ENCODE assay signal across 1 cellular context in genomic region chr7:100100420-100101015, GRCh38.
TF ChIP-seq lines count a peak whose summit lies in the region.

No MANE protein-coding gene starts in this region.

TF ChIP-seq in K562, 482 proteins besides CTCF, POLR2A, EP300 and RAD21 (continued from another document and continues in another):
- TF ChIP-seq CHD7 (IDR thresholded peaks at IDR 0.05; ENCODE audit: low read depth, low read length) (no peak), EZH2 (IDR thresholded peaks at IDR 0.05; ENCODE audit: borderline replicate concordance, low read depth, low read length) (no peak), NRF1 (conservative IDR thresholded peaks at IDR 0.05 in 1 of 2, IDR thresholded peaks at IDR 0.05 in 1 of 2) (peak; percentile 49 to 63; a peak in 3 of 4 replicates), BRCA1 (IDR thresholded peaks at IDR 0.05) (no peak), BRCA1 (CRISPR knock-in tag; IDR thresholded peaks at IDR 0.05) (no peak), PML (IDR thresholded peaks at IDR 0.05; ENCODE audit: low read length) (no peak), NFYB (IDR thresholded peaks at IDR 0.05; ENCODE audit: extremely low read depth, insufficient read length) (peak; percentile 59), KLF1 (tag; IDR thresholded peaks at IDR 0.05) (peak; percentile 91), POLR2AphosphoS5 (IDR thresholded peaks at IDR 0.05; ENCODE audit: control insufficient read depth, insufficient read depth, low read depth, low read length) (peak; percentile 57), FOXJ3 (CRISPR knock-in tag; IDR thresholded peaks at IDR 0.05) (no peak), CGGBP1 (CRISPR knock-in tag; IDR thresholded peaks at IDR 0.05) (no peak), TRIM28 (IDR thresholded peaks at IDR 0.05) (no peak), SIX5 (IDR thresholded peaks at IDR 0.05; ENCODE audit: borderline replicate concordance in 1 of 2, insufficient read depth in 1 of 2, low read depth in 1 of 2, low read length in 2 of 2) (no peak), GABPB1 (CRISPR knock-in tag; IDR thresholded peaks at IDR 0.05) (peak; percentile 96), FOS (IDR thresholded peaks at IDR 0.05; ENCODE audit: extremely low read depth, insufficient read length) (peak; percentile 25), ELF4 (CRISPR knock-in tag; IDR thresholded peaks at IDR 0.05) (peak; percentile 72), SIN3B (IDR thresholded peaks at IDR 0.05; ENCODE audit: low read depth) (peak; percentile 82; the same call in 1 of the 2 replicates), YBX1 (IDR thresholded peaks at IDR 0.05) (no peak), ZNF655 (CRISPR knock-in tag; IDR thresholded peaks at IDR 0.05) (no peak), SRSF3 (IDR thresholded peaks at IDR 0.05; ENCODE audit: insufficient read depth, low read length) (no peak), TCF15 (CRISPR knock-in tag; IDR thresholded peaks at IDR 0.05) (no peak), ASH1L (IDR thresholded peaks at IDR 0.05; ENCODE audit: borderline replicate concordance, low read depth, partially characterized antibody) (peak; percentile 43), SMAD1 (IDR thresholded peaks at IDR 0.05; ENCODE audit: low read depth, low read length, partially characterized antibody) (no peak), TBP (optimal IDR thresholded peaks at IDR 0.05; ENCODE audit: low read depth, low read length) (no peak), ZNF280A (IDR thresholded peaks at IDR 0.05; ENCODE audit: low read depth, partially characterized antibody) (no peak), VEZF1 (CRISPR knock-in tag; IDR thresholded peaks at IDR 0.05) (peak; percentile 84), PURB (CRISPR knock-in tag; IDR thresholded peaks at IDR 0.05; ENCODE audit: low read depth) (no peak), COPS2 (conservative IDR thresholded peaks at IDR 0.05) (no peak), ZNF408 (CRISPR knock-in tag; IDR thresholded peaks at IDR 0.05; ENCODE audit: low read depth) (no peak), ZNF224 (CRISPR knock-in tag; IDR thresholded peaks at IDR 0.05) (no peak), CCAR2 (IDR thresholded peaks at IDR 0.05; ENCODE audit: low read depth, low read length) (no peak), HNRNPUL1 (IDR thresholded peaks at IDR 0.05; ENCODE audit: low read length) (no peak), GATA2 (CRISPR knock-in tag; IDR thresholded peaks at IDR 0.05) (no peak), RBM25 (IDR thresholded peaks at IDR 0.05; ENCODE audit: low read depth, low read length, severe bottlenecking) (peak; percentile 97), PTTG1 (tag; IDR thresholded peaks at IDR 0.05; ENCODE audit: low read depth) (no peak), ETV1 (tag; conservative IDR thresholded peaks at IDR 0.05; ENCODE audit: low read depth) (peak; percentile 95; the same call in 1 of the 2 replicates), ATF6 (CRISPR knock-in tag; IDR thresholded peaks at IDR 0.05) (no peak), THRAP3 (IDR thresholded peaks at IDR 0.05; ENCODE audit: borderline replicate concordance) (no peak), ZNF140 (CRISPR knock-in tag; IDR thresholded peaks at IDR 0.05) (no peak), NUFIP1 (IDR thresholded peaks at IDR 0.05; ENCODE audit: partially characterized antibody) (no peak), ZBTB1 (CRISPR knock-in tag; IDR thresholded peaks at IDR 0.05; ENCODE audit: borderline replicate concordance, low read depth) (no peak), CXXC5 (CRISPR knock-in tag; IDR thresholded peaks at IDR 0.05) (peak; percentile 88), TFAM (CRISPR knock-in tag; conservative IDR thresholded peaks at IDR 0.05) (no peak), CHD2 (IDR thresholded peaks at IDR 0.05; ENCODE audit: low read depth, low read length) (peak; percentile 85), ZKSCAN1 (IDR thresholded peaks at IDR 0.05; ENCODE audit: low read depth, low read length) (peak; percentile 71), PBX2 (CRISPR knock-in tag; IDR thresholded peaks at IDR 0.05; ENCODE audit: low read depth) (no peak), PBX2 (tag; conservative IDR thresholded peaks at IDR 0.05; ENCODE audit: low read depth) (no peak; the same call in 1 of the 2 replicates)
